Comparison of ENCODE assay signal across 10 cellular contexts in the genomic region with DNA sequence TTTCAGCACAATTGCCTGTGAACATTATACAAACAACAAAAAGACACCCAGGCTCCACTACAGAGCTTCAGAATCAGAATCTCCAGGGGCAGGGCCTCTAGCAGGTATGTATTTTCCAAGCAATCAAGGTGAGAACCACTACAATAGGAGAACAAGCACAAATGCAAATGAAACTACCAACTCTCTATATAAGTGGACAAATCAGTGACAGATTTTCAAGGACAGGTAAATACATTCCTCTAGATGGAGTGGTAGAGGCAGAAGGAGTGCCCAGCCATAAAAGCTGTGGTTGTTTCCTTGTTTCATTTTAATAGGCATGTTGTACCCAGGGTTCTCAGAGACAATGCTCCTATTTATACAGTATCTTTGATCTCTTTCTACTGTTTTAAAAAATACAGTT. TPM values are rescaled to one million over a fixed set of nuclear protein-coding genes. Genes with fewer than 3 reads are reported as not detected.
A peak's percentile ranks its signal among the peaks of the same experiment; 100 is the strongest.
DNase-seq lines count a peak whose midpoint lies in the region; ATAC-seq and TF ChIP-seq lines count a peak whose summit lies in the region.
"Had no signal": no experiment of that assay in that cellular context is flagged by ENCODE, and none has a peak within 500 bp of the region (broad histone marks: within the 10 kb centered on the region; RNA-seq: fewer than 3 reads in every experiment).

No MANE protein-coding gene starts in this region.

- TF ChIP-seq CTCF in RWPE2 (IDR thresholded peaks at IDR 0.05; ENCODE audit: poor library complexity, severe bottlenecking) (peak; percentile 29), hepatocyte (IDR thresholded peaks at IDR 0.05; ENCODE audit: poor library complexity) (peak; percentile 41), type B pancreatic cell (conservative IDR thresholded peaks at IDR 0.05) (peak; percentile 19)

- CTCF ChIA-PET in activated CD4-positive, alpha-beta memory T cell treated with anti-CD3 and anti-CD28 coated beads for 36 hours (lab: Charles Lee), result interaction anchor here (1.0 to 2.1 kb wide), 2 partner anchors 42 to 580 kb away, joined by 3 to 6 read pairs; a partner anchor contains a TSS
- CTCF ChIA-PET in activated CD4-positive, alpha-beta memory T cell treated with anti-CD3 and anti-CD28 coated beads, Interleukin-2, amount 10 ng/mL, durations not matched to agents 7 days and 5 days (lab: Charles Lee), result interaction anchor here (1.6 kb wide), 1 partner anchor 9 kb away, joined by 6 read pairs; no protein-coding TSS in a partner anchor

- H3K4me1 Mint-ChIP-seq in activated CD4-positive, alpha-beta memory T cell treated with anti-CD3 and anti-CD28 coated beads for 36 hours (ENCODE audit: low read depth), result peaks cover 3% of the 10 kb centered on the region
- H3K4me1 Mint-ChIP-seq in activated CD4-positive, alpha-beta memory T cell treated with anti-CD3 and anti-CD28 coated beads, Interleukin-2, amount 10 ng/mL, durations not matched to agents 7 days and 5 days, result peaks cover 4% of the 10 kb centered on the region
- no peaks in the 10 kb centered on the region for H3K4me1 Mint-ChIP-seq in type B pancreatic cell (ENCODE audit: unreplicated experiment)

- H3K4me3 ChIP-seq in RWPE2 (ENCODE audit: severe bottlenecking) (no peak overlapping the region), hepatocyte (no peak overlapping the region)

- no peaks in the 10 kb centered on the region for H3K27me3 Mint-ChIP-seq in activated CD4-positive, alpha-beta memory T cell treated with anti-CD3 and anti-CD28 coated beads for 36 hours
- no peaks in the 10 kb centered on the region for H3K27me3 Mint-ChIP-seq in activated CD4-positive, alpha-beta memory T cell treated with anti-CD3 and anti-CD28 coated beads, Interleukin-2, amount 10 ng/mL, durations not matched to agents 7 days and 5 days
- H3K27me3 Mint-ChIP-seq in type B pancreatic cell, result no peaks in the 10 kb centered on the region
- H3K27me3 Mint-ChIP-seq: memory B cell had no signal

- intact Hi-C loops in activated CD4-positive, alpha-beta memory T cell treated with anti-CD3 and anti-CD28 coated beads for 36 hours (cut with micrococcal nuclease), result no loop called here
- intact Hi-C loops in posterior vena cava (cut with DNase I), result no loop called here

- H4K20me1 ChIP-seq in hepatocyte (ENCODE audit: insufficient read depth, poor library complexity, severe bottlenecking), result no peaks in the 10 kb centered on the region

- H3K27ac Mint-ChIP-seq in activated CD4-positive, alpha-beta memory T cell treated with anti-CD3 and anti-CD28 coated beads for 36 hours, result peak overlapping the region; percentile 18
- H3K27ac Mint-ChIP-seq in activated CD4-positive, alpha-beta memory T cell treated with anti-CD3 and anti-CD28 coated beads, Interleukin-2, amount 10 ng/mL, durations not matched to agents 7 days and 5 days, result no peak overlapping the region
- peak overlapping the region; percentile 87 for H3K27ac Mint-ChIP-seq in type B pancreatic cell
- H3K27ac Mint-ChIP-seq: memory B cell had no signal

- H3K27me3 ChIP-seq in RWPE2 (ENCODE audit: insufficient read depth, poor library complexity, severe bottlenecking), result no peaks in the 10 kb centered on the region
- no peaks in the 10 kb centered on the region for H3K27me3 ChIP-seq in hepatocyte

- H3K27ac ChIP-seq in RWPE2 (ENCODE audit: poor library complexity, severe bottlenecking) (no peak overlapping the region), hepatocyte (peak overlapping the region; percentile 83)

- peaks cover 44% of the 10 kb centered on the region for H3K79me2 ChIP-seq in hepatocyte

- peaks cover 22% of the 10 kb centered on the region for H3K36me3 Mint-ChIP-seq in activated CD4-positive, alpha-beta memory T cell treated with anti-CD3 and anti-CD28 coated beads for 36 hours
- H3K36me3 Mint-ChIP-seq in activated CD4-positive, alpha-beta memory T cell treated with anti-CD3 and anti-CD28 coated beads, Interleukin-2, amount 10 ng/mL, durations not matched to agents 7 days and 5 days (ENCODE audit: low read depth), result peaks cover 30% of the 10 kb centered on the region
- peaks cover 26% of the 10 kb centered on the region for H3K36me3 Mint-ChIP-seq in type B pancreatic cell

- POLR2A ChIA-PET in activated CD4-positive, alpha-beta memory T cell treated with anti-CD3 and anti-CD28 coated beads for 36 hours (lab: Charles Lee), result no interaction called here
- POLR2A ChIA-PET in activated CD4-positive, alpha-beta memory T cell treated with anti-CD3 and anti-CD28 coated beads, Interleukin-2, amount 10 ng/mL, durations not matched to agents 7 days and 5 days (lab: Charles Lee), result no interaction called here

- H3K36me3 ChIP-seq in RWPE2 (ENCODE audit: low read depth) (peaks cover 78% of the 10 kb centered on the region), hepatocyte (replicated peaks; ENCODE audit: insufficient read depth, low read depth) (no peaks in the 10 kb centered on the region)

- H3K9me3 Mint-ChIP-seq in activated CD4-positive, alpha-beta memory T cell treated with anti-CD3 and anti-CD28 coated beads for 36 hours, result no peaks in the 10 kb centered on the region
- no peaks in the 10 kb centered on the region for H3K9me3 Mint-ChIP-seq in activated CD4-positive, alpha-beta memory T cell treated with anti-CD3 and anti-CD28 coated beads, Interleukin-2, amount 10 ng/mL, durations not matched to agents 7 days and 5 days
- no peaks in the 10 kb centered on the region for H3K9me3 Mint-ChIP-seq in type B pancreatic cell
- H3K9me3 Mint-ChIP-seq: memory B cell had no signal

- peak overlapping the region; percentile 40 for H3K4me2 ChIP-seq in hepatocyte

- no peak overlapping the region for H3K4me3 Mint-ChIP-seq in activated CD4-positive, alpha-beta memory T cell treated with anti-CD3 and anti-CD28 coated beads for 36 hours
- H3K4me3 Mint-ChIP-seq in activated CD4-positive, alpha-beta memory T cell treated with anti-CD3 and anti-CD28 coated beads, Interleukin-2, amount 10 ng/mL, durations not matched to agents 7 days and 5 days, result no peak overlapping the region
- no peak overlapping the region for H3K4me3 Mint-ChIP-seq in type B pancreatic cell
- H3K4me3 Mint-ChIP-seq: memory B cell had no signal

- peak; percentile 52; the same call in 2 of the 3 replicates for ATAC-seq in RWPE2 (ENCODE audit: low read depth)

- H3K9me3 ChIP-seq in RWPE2 (ENCODE audit: severe bottlenecking), result no peaks in the 10 kb centered on the region
- H3K9me3 ChIP-seq in hepatocyte (ENCODE audit: low read depth), result no peaks in the 10 kb centered on the region

- no peak overlapping the region for H2AFZ ChIP-seq in hepatocyte

- DNase-seq in activated CD4-positive, alpha-beta memory T cell treated with anti-CD3 and anti-CD28 coated beads for 36 hours, result no peak
- no peak for DNase-seq in activated CD4-positive, alpha-beta memory T cell treated with anti-CD3 and anti-CD28 coated beads, Interleukin-2, amount 10 ng/mL, durations not matched to agents 7 days and 5 days
- no peak for DNase-seq in RWPE2 (ENCODE audit: low spot score)
- DNase-seq in hepatocyte (ENCODE audit: low spot score), result peak; percentile 62
- no peak for DNase-seq in type B pancreatic cell (ENCODE audit: extremely low spot score, unreplicated experiment)
- DNase-seq in activated CD4-positive, alpha-beta T cell treated with anti-CD3 and anti-CD28 coated beads for 1 hour, result no peak
- DNase-seq in posterior vena cava (ENCODE audit: low spot score), result no peak
- DNase-seq in 8988T, result no peak
- DNase-seq: NCI-H1092 treated with DMSO at 0.1 percent for 48 hours had no signal

- H3K4me1 ChIP-seq in RWPE2 (ENCODE audit: insufficient read depth, poor library complexity, severe bottlenecking) (no peaks in the 10 kb centered on the region), hepatocyte (ENCODE audit: insufficient read depth) (peaks cover 10% of the 10 kb centered on the region)

- H3K9me2 ChIP-seq in hepatocyte (replicated peaks; ENCODE audit: insufficient read depth), result no peaks in the 10 kb centered on the region

RNA-seq across cellular contexts. Expression of a gene that starts 20.1 kb away (rescaled TPM):
- 1 to 10 TPM; 1.1 to 1.3 TPM for total RNA-seq in activated CD4-positive, alpha-beta memory T cell treated with anti-CD3 and anti-CD28 coated beads for 36 hours
- total RNA-seq in activated CD4-positive, alpha-beta memory T cell treated with anti-CD3 and anti-CD28 coated beads, Interleukin-2, amount 10 ng/mL, durations not matched to agents 7 days and 5 days, result 1 to 10 TPM; 2.6 to 3.6 TPM
- total RNA-seq in hepatocyte (1.3 and 1.4 TPM in 2 replicates), type B pancreatic cell (ENCODE audit: low replicate concordance) (2.0 and 3.6 TPM in 2 replicates), posterior vena cava (1 to 10 TPM; 1.5 to 2.3 TPM)
- 0.73 and 1.4 TPM in 2 replicates for polyA plus RNA-seq in hepatocyte

RNA-seq across cellular contexts. Expression of a gene that starts 42.4 kb away (rescaled TPM):
- total RNA-seq in activated CD4-positive, alpha-beta memory T cell treated with anti-CD3 and anti-CD28 coated beads for 36 hours, result 100 to 1,000 TPM; 106 TPM
- total RNA-seq in activated CD4-positive, alpha-beta memory T cell treated with anti-CD3 and anti-CD28 coated beads, Interleukin-2, amount 10 ng/mL, durations not matched to agents 7 days and 5 days, result 100 to 1,000 TPM; 130 to 134 TPM
- 95.8 and 115 TPM in 2 replicates for total RNA-seq in hepatocyte
- 56.9 and 67.9 TPM in 2 replicates for polyA plus RNA-seq in hepatocyte
- total RNA-seq in type B pancreatic cell (ENCODE audit: low replicate concordance), result 90.0 and 99.9 TPM in 2 replicates
- total RNA-seq in posterior vena cava, result 10 to 100 TPM; 75.9 to 83.4 TPM

RNA-seq across cellular contexts. Expression of a gene that starts 44.0 kb away (rescaled TPM):
- total RNA-seq in activated CD4-positive, alpha-beta memory T cell treated with anti-CD3 and anti-CD28 coated beads for 36 hours, result 10 to 100 TPM; 34.0 to 34.5 TPM
- total RNA-seq in activated CD4-positive, alpha-beta memory T cell treated with anti-CD3 and anti-CD28 coated beads, Interleukin-2, amount 10 ng/mL, durations not matched to agents 7 days and 5 days, result 10 to 100 TPM; 19.2 to 22.6 TPM
- 30.1 and 33.5 TPM in 2 replicates for total RNA-seq in hepatocyte
- polyA plus RNA-seq in hepatocyte, result 30.6 and 36.5 TPM in 2 replicates
- total RNA-seq in type B pancreatic cell (ENCODE audit: low replicate concordance), result 26.0 and 39.3 TPM in 2 replicates
- total RNA-seq in posterior vena cava, result 10 to 100 TPM; 10.5 to 12.6 TPM
